Comparison of ENCODE assay signal across 2 cellular contexts in the genomic region with DNA sequence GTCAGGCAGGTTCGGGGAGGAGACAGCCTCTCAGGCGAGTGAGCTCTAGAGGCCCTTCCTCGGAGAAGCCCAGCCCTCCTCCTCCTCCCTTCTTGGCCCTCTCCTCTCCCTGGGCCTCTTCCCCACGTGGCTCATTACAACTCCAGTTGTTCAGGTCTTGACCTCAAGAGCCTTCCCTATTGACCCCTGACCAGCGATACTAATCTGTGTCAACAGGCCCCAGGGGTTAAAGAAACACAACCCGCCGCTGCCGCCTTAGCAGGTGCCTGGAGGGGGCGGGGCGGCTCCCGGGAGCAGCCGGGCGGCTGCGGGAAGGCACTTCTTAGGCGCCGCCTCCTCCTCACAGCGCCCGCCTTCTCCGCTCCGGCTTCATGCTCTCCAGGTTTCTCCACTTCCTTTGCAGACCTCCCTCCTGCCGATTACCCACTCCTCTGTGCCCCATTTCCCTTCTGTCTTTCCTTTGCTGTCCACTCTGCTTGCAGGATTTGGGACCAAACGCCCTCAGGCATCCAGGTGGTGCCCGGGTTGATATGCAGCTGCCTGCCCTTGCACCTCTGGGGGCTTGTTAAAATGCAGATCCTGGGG.
TF ChIP-seq lines count a peak whose summit lies in the region.

No MANE protein-coding gene starts in this region.

TF ChIP-seq in endothelial cell of umbilical vein, 7 proteins besides CTCF, POLR2A, EP300 and RAD21:
- TF ChIP-seq POLR2AphosphoS5 (IDR thresholded peaks at IDR 0.05; ENCODE audit: insufficient read depth, low read depth, low read length) (no peak), EZH2 (IDR thresholded peaks at IDR 0.05; ENCODE audit: borderline replicate concordance, low read depth, low read length, severe bottlenecking) (no peak), FOS (IDR thresholded peaks at IDR 0.05; ENCODE audit: borderline replicate concordance, insufficient read depth, low read length) (no peak), GATA2 (IDR thresholded peaks at IDR 0.05; ENCODE audit: insufficient read depth, insufficient read length, low read depth, low read length) (no peak), MYC (IDR thresholded peaks at IDR 0.05; ENCODE audit: low read depth, low read length) (no peak), JUN (IDR thresholded peaks at IDR 0.05; ENCODE audit: borderline replicate concordance, insufficient read depth, insufficient read length, low read depth) (no peak)
- TF ChIP-seq, protein P1, sequence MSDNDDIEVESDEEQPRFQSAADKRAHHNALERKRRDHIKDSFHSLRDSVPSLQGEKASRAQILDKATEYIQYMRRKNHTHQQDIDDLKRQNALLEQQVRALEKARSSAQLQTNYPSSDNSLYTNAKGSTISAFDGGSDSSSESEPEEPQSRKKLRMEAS (IDR thresholded peaks at IDR 0.05; ENCODE audit: insufficient read depth, insufficient read length), result no peak

TF ChIP-seq in neural cell, 6 proteins besides CTCF, POLR2A, EP300 and RAD21:
- TF ChIP-seq EZH2 (IDR thresholded peaks at IDR 0.05; ENCODE audit: borderline replicate concordance, insufficient read depth, low read length, poor library complexity, severe bottlenecking), result no peak
- TF ChIP-seq MXI1 (conservative IDR thresholded peaks at IDR 0.05; ENCODE audit: poor library complexity, severe bottlenecking), result no peak
- TF ChIP-seq, protein P2, sequence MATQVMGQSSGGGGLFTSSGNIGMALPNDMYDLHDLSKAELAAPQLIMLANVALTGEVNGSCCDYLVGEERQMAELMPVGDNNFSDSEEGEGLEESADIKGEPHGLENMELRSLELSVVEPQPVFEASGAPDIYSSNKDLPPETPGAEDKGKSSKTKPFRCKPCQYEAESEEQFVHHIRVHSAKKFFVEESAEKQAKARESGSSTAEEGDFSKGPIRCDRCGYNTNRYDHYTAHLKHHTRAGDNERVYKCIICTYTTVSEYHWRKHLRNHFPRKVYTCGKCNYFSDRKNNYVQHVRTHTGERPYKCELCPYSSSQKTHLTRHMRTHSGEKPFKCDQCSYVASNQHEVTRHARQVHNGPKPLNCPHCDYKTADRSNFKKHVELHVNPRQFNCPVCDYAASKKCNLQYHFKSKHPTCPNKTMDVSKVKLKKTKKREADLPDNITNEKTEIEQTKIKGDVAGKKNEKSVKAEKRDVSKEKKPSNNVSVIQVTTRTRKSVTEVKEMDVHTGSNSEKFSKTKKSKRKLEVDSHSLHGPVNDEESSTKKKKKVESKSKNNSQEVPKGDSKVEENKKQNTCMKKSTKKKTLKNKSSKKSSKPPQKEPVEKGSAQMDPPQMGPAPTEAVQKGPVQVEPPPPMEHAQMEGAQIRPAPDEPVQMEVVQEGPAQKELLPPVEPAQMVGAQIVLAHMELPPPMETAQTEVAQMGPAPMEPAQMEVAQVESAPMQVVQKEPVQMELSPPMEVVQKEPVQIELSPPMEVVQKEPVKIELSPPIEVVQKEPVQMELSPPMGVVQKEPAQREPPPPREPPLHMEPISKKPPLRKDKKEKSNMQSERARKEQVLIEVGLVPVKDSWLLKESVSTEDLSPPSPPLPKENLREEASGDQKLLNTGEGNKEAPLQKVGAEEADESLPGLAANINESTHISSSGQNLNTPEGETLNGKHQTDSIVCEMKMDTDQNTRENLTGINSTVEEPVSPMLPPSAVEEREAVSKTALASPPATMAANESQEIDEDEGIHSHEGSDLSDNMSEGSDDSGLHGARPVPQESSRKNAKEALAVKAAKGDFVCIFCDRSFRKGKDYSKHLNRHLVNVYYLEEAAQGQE (IDR thresholded peaks at IDR 0.05; ENCODE audit: borderline replicate concordance), result no peak
- no peak for TF ChIP-seq SMC3 (conservative IDR thresholded peaks at IDR 0.05; ENCODE audit: poor library complexity)
- TF ChIP-seq TAF1 (IDR thresholded peaks at IDR 0.05; ENCODE audit: low read depth), result no peak
- no peak for TF ChIP-seq POLR2AphosphoS5 (IDR thresholded peaks at IDR 0.05)
